ENCODE assay signal across 8 cellular contexts in the genomic region with DNA sequence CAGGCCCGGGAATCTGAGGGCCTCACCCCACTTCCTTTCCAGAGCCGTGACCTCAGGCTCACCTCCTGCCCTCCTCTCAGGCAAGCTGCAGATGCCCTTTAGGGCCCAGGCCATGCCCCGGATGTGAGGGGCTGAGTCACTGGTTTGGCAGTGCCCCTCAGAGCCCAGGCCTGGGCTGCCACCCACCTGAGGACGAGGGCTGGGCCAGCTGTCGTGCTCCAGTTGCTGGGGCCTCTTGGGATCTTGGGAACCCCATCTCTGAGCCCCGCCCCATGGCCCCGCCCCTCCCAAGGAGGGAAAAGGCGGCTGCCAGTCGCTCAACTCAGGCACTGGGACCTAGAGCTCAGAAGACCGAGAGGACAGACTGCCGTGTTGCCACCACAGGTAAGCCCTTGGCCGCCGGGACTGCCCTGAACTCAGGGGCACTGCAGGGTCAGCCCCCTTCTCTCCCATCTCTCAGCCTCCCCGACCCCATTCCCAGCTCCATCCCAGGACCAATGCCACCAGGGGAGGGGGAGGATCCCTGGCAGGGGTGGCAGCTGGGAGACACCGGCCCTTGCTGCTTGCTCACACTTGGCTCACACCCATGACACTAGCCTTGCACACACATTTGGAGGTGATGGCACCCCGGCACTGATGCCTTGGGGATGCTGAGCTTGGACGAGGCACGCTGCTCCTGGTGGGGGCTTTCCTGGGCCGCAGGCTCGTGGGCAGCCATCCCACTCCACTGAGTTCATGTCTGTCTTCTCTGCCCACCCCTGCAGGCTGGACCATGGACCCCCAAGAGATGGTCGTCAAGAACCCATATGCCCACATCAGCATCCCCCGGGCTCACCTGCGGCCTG. TPM values are rescaled to one million over a fixed set of nuclear protein-coding genes. Genes with fewer than 3 reads are reported as not detected.
DNase-seq lines count a peak whose midpoint lies in the region; ATAC-seq, FAIRE-seq and TF ChIP-seq lines count a peak whose summit lies in the region.

A gene with protein sequence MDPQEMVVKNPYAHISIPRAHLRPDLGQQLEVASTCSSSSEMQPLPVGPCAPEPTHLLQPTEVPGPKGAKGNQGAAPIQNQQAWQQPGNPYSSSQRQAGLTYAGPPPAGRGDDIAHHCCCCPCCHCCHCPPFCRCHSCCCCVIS (plus strand): TSS at position 325 of the 845 bp plus-strand sequence. CDS start 448 bp downstream, at position 773.

- TF ChIP-seq POLR2A in Peyer's patch (IDR thresholded peaks at IDR 0.05): no peak
- no peak for TF ChIP-seq POLR2A in esophagus muscularis mucosa (IDR thresholded peaks at IDR 0.05; ENCODE audit: low read depth)

- H3K27me3 ChIP-seq in GM06990 (replicated peaks; ENCODE audit: control insufficient read depth, insufficient read depth, low read length) (no peaks in the 10 kb centered on the region; the same call in 1 of the 2 replicates), Peyer's patch (no peaks in the 10 kb centered on the region), esophagus muscularis mucosa (peaks cover 0 to 36% (median 21%) of the 10 kb centered on the region in 4 donors), psoas muscle (ENCODE audit: insufficient read depth in 3 of 3, low read length in 2 of 3) (peaks cover 0 to 28% (median 0%) of the 10 kb centered on the region in 3 donors)

- DNase-seq in GM06990 (ENCODE audit: extremely low read depth, insufficient read length) (no peak), Peyer's patch (peak in 2 of 3 donors; percentile 68 to 70), esophagus muscularis mucosa (ENCODE audit: extremely low spot score) (no peak), psoas muscle (no peak), EL (no peak), D721Med (ENCODE audit: insufficient read length, low spot score) (no peak), NCI-H1092 (lab: John Stamatoyannopoulos, UW) (no peak)

- no peak for FAIRE-seq in D721Med (lab: Jason Lieb, UNC)

- intact Hi-C loops in esophagus muscularis mucosa (cut with DNase I) (loop anchor here (5.0 kb wide), 1 partner anchor 38 kb away; a partner anchor contains a TSS), psoas muscle (cut with DNase I) (loop anchor here in 1 of 2 donors (5.0 kb wide), 1 partner anchor 38 kb away; a partner anchor contains a TSS)

- TF ChIP-seq EP300 in esophagus muscularis mucosa (IDR thresholded peaks at IDR 0.05): no peak

- TF ChIP-seq CTCF in GM06990 (IDR thresholded peaks at IDR 0.05; ENCODE audit: insufficient read depth, low read length, poor library complexity, severe bottlenecking) (no peak), Peyer's patch (IDR thresholded peaks at IDR 0.05) (no peak), esophagus muscularis mucosa (IDR thresholded peaks at IDR 0.05) (no peak), psoas muscle (IDR thresholded peaks at IDR 0.05) (no peak), D721Med (IDR thresholded peaks at IDR 0.05; ENCODE audit: insufficient read depth, missing control alignments) (no peak)

- 64% methylated on average over 11 of the region's 23 CpGs for WGBS in esophagus muscularis mucosa
- 42 to 53% (median 45%) methylated on average over 23 of the region's 23 CpGs for WGBS in psoas muscle, 3 donors

- peaks cover 8 to 54% (median 19%) of the 10 kb centered on the region in 4 donors for H3K4me1 ChIP-seq in Peyer's patch
- peaks cover 21 to 46% (median 36%) of the 10 kb centered on the region in 4 donors for H3K4me1 ChIP-seq in esophagus muscularis mucosa
- H3K4me1 ChIP-seq in psoas muscle: peaks cover 11% of the 10 kb centered on the region

- no peak for ATAC-seq in psoas muscle
- no peak for ATAC-seq in HG02938 (IDR thresholded peaks at IDR 0.05; ENCODE audit: unreplicated experiment)

- peak within 1 kb of the TSS; percentile 85 to 93 (median 90) for H3K27ac ChIP-seq in Peyer's patch
- H3K27ac ChIP-seq in esophagus muscularis mucosa (replicated peaks in 1 of 4): peak within 1 kb of the TSS; percentile 91 to 94 (median 92)
- H3K27ac ChIP-seq in psoas muscle: peak within 1 kb of the TSS; percentile 83

- no peaks in the 10 kb centered on the region for H3K36me3 ChIP-seq in GM06990 (ENCODE audit: control insufficient read depth, insufficient read depth, low read length)
- H3K36me3 ChIP-seq in Peyer's patch: no peaks in the 10 kb centered on the region
- no peaks in the 10 kb centered on the region for H3K36me3 ChIP-seq in esophagus muscularis mucosa
- no peaks in the 10 kb centered on the region for H3K36me3 ChIP-seq in psoas muscle (ENCODE audit: insufficient read depth in 1 of 2, low read depth in 1 of 2)

- H3K9me3 ChIP-seq in Peyer's patch: no peaks in the 10 kb centered on the region
- no peaks in the 10 kb centered on the region for H3K9me3 ChIP-seq in esophagus muscularis mucosa
- H3K9me3 ChIP-seq in psoas muscle: no peaks in the 10 kb centered on the region

- H3K4me3 ChIP-seq in GM06990 (replicated peaks; ENCODE audit: low read depth, low read length): peak within 1 kb of the TSS; percentile 84
- H3K4me3 ChIP-seq in Peyer's patch: peak within 1 kb of the TSS; percentile 62 to 84 (median 72)
- peak within 1 kb of the TSS; percentile 72 to 87 (median 80) for H3K4me3 ChIP-seq in esophagus muscularis mucosa
- H3K4me3 ChIP-seq in psoas muscle: peak within 1 kb of the TSS; percentile 76

RNA-seq across cellular contexts. Expression of the gene that starts here (rescaled TPM):
- total RNA-seq in Peyer's patch (1 to 10 TPM in 2 of 4 donors, not detected in 2; 1.3 to 1.9 TPM), esophagus muscularis mucosa (under 1 TPM in 3 of 4 donors, not detected in 1; 0.33 to 0.45 (median 0.40) TPM), psoas muscle (under 1 TPM in 3 of 4 donors, not detected in 1; 0.18 to 0.77 (median 0.32) TPM)
- polyA plus RNA-seq in psoas muscle: 1 to 10 TPM in 1 of 3 donors, under 1 TPM in 2; 0.08 to 1.1 (median 0.11) TPM

Comparison
In these comparisons a context has a peak if more than half of its experiments do, and no peak if none do; other contexts are left out.
1. DNase-seq: peak in Peyer's patch (2 of 3); none in GM06990 (single experiment), esophagus muscularis mucosa (single experiment), psoas muscle (0 of 2), EL (single experiment), D721Med (single experiment) and NCI-H1092 (single experiment).
2. Peak in every context shown above with its lines, with median percentiles within 50 percentile points of each other: H3K4me3 ChIP-seq and H3K27ac ChIP-seq.